20 cellular contexts compared by ENCODE assay signal in genomic region chr1:27018316-27018715, GRCh38. TPM values are rescaled to one million over a fixed set of nuclear protein-coding genes. Genes with fewer than 3 reads are reported as not detected.
"Had no signal": no experiment of that assay in that cellular context is flagged by ENCODE, and none has a peak within 500 bp of the region (broad histone marks: within the 10 kb centered on the region; RNA-seq: fewer than 3 reads in every experiment).

No MANE protein-coding gene starts in this region.

- H3K36me3 Mint-ChIP-seq: activated naive CD4-positive, alpha-beta T cell treated with anti-CD3 and anti-CD28 coated beads, Interleukin-2, amount 10 ng/mL, durations not matched to agents 7 days and 5 days; memory B cell; naive thymus-derived CD8-positive, alpha-beta T cell had no signal

- FAIRE-seq: kidney, pancreas had no signal

- H3K4me3 ChIP-seq: ascending aorta, cardiac muscle cell, dorsolateral prefrontal cortex, left ventricle myocardium inferior, pancreas, stomach, testis, upper lobe of left lung had no signal

- H3K9me3 ChIP-seq: ascending aorta, left ventricle myocardium inferior, pancreas, stomach, testis, upper lobe of left lung had no signal

- H3K4me1 Mint-ChIP-seq: activated naive CD4-positive, alpha-beta T cell treated with anti-CD3 and anti-CD28 coated beads, Interleukin-2, amount 10 ng/mL, durations not matched to agents 7 days and 5 days; naive thymus-derived CD8-positive, alpha-beta T cell had no signal

- H3K4me3 Mint-ChIP-seq: activated naive CD4-positive, alpha-beta T cell treated with anti-CD3 and anti-CD28 coated beads, Interleukin-2, amount 10 ng/mL, durations not matched to agents 7 days and 5 days; endodermal cell; memory B cell; naive thymus-derived CD8-positive, alpha-beta T cell had no signal

- ATAC-seq: esophagus mucosa; naive thymus-derived CD8-positive, alpha-beta T cell; pancreas had no signal

- H3K4me1 ChIP-seq: testis had no signal

- DNase-seq: activated CD4-positive, alpha-beta T cell treated with anti-CD3 and anti-CD28 coated beads for 1 hour; activated CD4-positive, alpha-beta T cell treated with anti-CD3 and anti-CD28 coated beads, Interleukin-2, amount 50 U/mL, for 48 hours; activated naive CD4-positive, alpha-beta T cell treated with anti-CD3 and anti-CD28 coated beads, Interleukin-2, amount 10 ng/mL, durations not matched to agents 7 days and 5 days; dorsolateral prefrontal cortex; endodermal cell; hippocampal formation; kidney; left ventricle myocardium inferior; naive thymus-derived CD8-positive, alpha-beta T cell; pancreas; stimulated activated CD4-positive, alpha-beta T cell treated with anti-CD3 and anti-CD28 coated beads, Interleukin-1b, Interleukin-23, amount 100 ng/mL, for 48 hours; stomach; T-helper 9 cell; testis; upper lobe of left lung had no signal

- H3K27ac ChIP-seq: ascending aorta, cardiac muscle cell, dorsolateral prefrontal cortex, left ventricle myocardium inferior, pancreas, testis, upper lobe of left lung had no signal

- H3K27me3 ChIP-seq: ascending aorta, cardiac muscle cell, dorsolateral prefrontal cortex, pancreas, stomach, testis, upper lobe of left lung had no signal

- H3K36me3 ChIP-seq: ascending aorta, cardiac muscle cell, left ventricle myocardium inferior, pancreas, stomach, upper lobe of left lung had no signal

- H3K27ac Mint-ChIP-seq: activated naive CD4-positive, alpha-beta T cell treated with anti-CD3 and anti-CD28 coated beads, Interleukin-2, amount 10 ng/mL, durations not matched to agents 7 days and 5 days; activated T-helper 2 cell treated with anti-CD3 and anti-CD28 coated beads, Interferon-gamma antibody, Interleukin-2, Interleukin-4, amounts not matched to agents 10 μg/mL and 5 μg/mL and 100 μg/mL, durations not matched to agents 14 hours and 24 hours and 36 hours; endodermal cell; memory B cell; naive thymus-derived CD8-positive, alpha-beta T cell had no signal

- H3K9me3 Mint-ChIP-seq: activated naive CD4-positive, alpha-beta T cell treated with anti-CD3 and anti-CD28 coated beads, Interleukin-2, amount 10 ng/mL, durations not matched to agents 7 days and 5 days; activated T-helper 2 cell treated with anti-CD3 and anti-CD28 coated beads, Interferon-gamma antibody, Interleukin-2, Interleukin-4, amounts not matched to agents 10 μg/mL and 5 μg/mL and 100 μg/mL, durations not matched to agents 14 hours and 24 hours and 36 hours; endodermal cell; memory B cell; naive thymus-derived CD8-positive, alpha-beta T cell had no signal

RNA-seq across cellular contexts. Expression of gene TENT5B, which starts 5.7 kb away (rescaled TPM):
- total RNA-seq: activated T-helper 2 cell treated with anti-CD3 and anti-CD28 coated beads, Interferon-gamma antibody, Interleukin-2, Interleukin-4, amounts not matched to agents 10 μg/mL and 5 μg/mL and 100 μg/mL, durations not matched to agents 14 hours and 24 hours and 36 hours; naive thymus-derived CD8-positive, alpha-beta T cell had no signal
- polyA plus RNA-seq: naive thymus-derived CD8-positive, alpha-beta T cell had no signal

RNA-seq across cellular contexts. Expression of gene TRNP1, which starts 24.8 kb away (rescaled TPM):
- total RNA-seq: naive thymus-derived CD8-positive, alpha-beta T cell had no signal
- polyA plus RNA-seq: naive thymus-derived CD8-positive, alpha-beta T cell had no signal

RNA-seq across cellular contexts. Expression of gene KDF1, which starts 58.0 kb away (rescaled TPM):
- total RNA-seq: activated T-helper 2 cell treated with anti-CD3 and anti-CD28 coated beads, Interferon-gamma antibody, Interleukin-2, Interleukin-4, amounts not matched to agents 10 μg/mL and 5 μg/mL and 100 μg/mL, durations not matched to agents 14 hours and 24 hours and 36 hours; ascending aorta had no signal
